In genomic region chrX:102599950-102600579, GRCh38 we compare ENCODE assay signal across 8 cellular contexts. TPM values are rescaled to one million over a fixed set of nuclear protein-coding genes. Genes with fewer than 3 reads are reported as not detected.
A peak's percentile ranks its signal among the peaks of the same experiment; 100 is the strongest.
DNase-seq lines count a peak whose midpoint lies in the region; ATAC-seq lines count a peak whose summit lies in the region.

No MANE protein-coding gene starts in this region.

- H3K36me3 Mint-ChIP-seq in activated T-helper 17 cell treated with anti-CD3 and anti-CD28 coated beads, Interleukin-2, amount 50 U/mL, for 72 hours (ENCODE audit: low read depth): peaks cover 16% of the 10 kb centered on the region

- no peak overlapping the region for H3K27ac ChIP-seq in ACC112 (ENCODE audit: low read depth, low read length)

- peaks cover 20% of the 10 kb centered on the region for H3K79me2 ChIP-seq in ACC112 (ENCODE audit: control insufficient read depth, insufficient read depth, low read length, unreplicated experiment)

- ATAC-seq in GM18867 (IDR thresholded peaks at IDR 0.05; ENCODE audit: unreplicated experiment) (peak; percentile 4), HG03432 (IDR thresholded peaks at IDR 0.05; ENCODE audit: unreplicated experiment) (peak; percentile 9), left ventricle myocardium superior (peak; percentile 33)
- ATAC-seq in activated T-helper 17 cell treated with anti-CD3 and anti-CD28 coated beads, Interleukin-2, amount 50 U/mL, for 72 hours (replicated peaks): peak; percentile 11

- peak overlapping the region; percentile 77 for H2AFZ ChIP-seq in ACC112 (ENCODE audit: low read length, unreplicated experiment)

- intact Hi-C loops in left ventricle myocardium superior (cut with micrococcal nuclease): no loop called here

- H3K36me3 ChIP-seq in ACC112 (ENCODE audit: insufficient read depth, low read length): no peaks in the 10 kb centered on the region

- peak overlapping the region; percentile 98 for H3K4me3 Mint-ChIP-seq in activated T-helper 17 cell treated with anti-CD3 and anti-CD28 coated beads, Interleukin-2, amount 50 U/mL, for 72 hours

- H3K27me3 Mint-ChIP-seq in activated T-helper 17 cell treated with anti-CD3 and anti-CD28 coated beads, Interleukin-2, amount 50 U/mL, for 72 hours: no peaks in the 10 kb centered on the region

- DNase-seq in left ventricle myocardium superior (no peak), renal cortical epithelial cell (ENCODE audit: low read depth) (peak; percentile 40), HK-2 (ENCODE audit: unreplicated experiment) (no peak), DMS153 treated with DMSO at 0.1 percent for 48 hours (lab: John Stamatoyannopoulos, UW; ENCODE audit: unreplicated experiment) (no peak)

- H3K4me1 ChIP-seq in ACC112 (ENCODE audit: control insufficient read depth, insufficient read depth, low read length, unreplicated experiment): no peaks in the 10 kb centered on the region

- H3K27me3 ChIP-seq in ACC112 (ENCODE audit: insufficient read depth, low read length): no peaks in the 10 kb centered on the region

- peaks cover 17% of the 10 kb centered on the region for H3K4me1 Mint-ChIP-seq in activated T-helper 17 cell treated with anti-CD3 and anti-CD28 coated beads, Interleukin-2, amount 50 U/mL, for 72 hours

- peak overlapping the region; percentile 86 for H3K4me3 ChIP-seq in ACC112 (ENCODE audit: low read depth, low read length)

- peak overlapping the region; percentile 99 for H3K27ac Mint-ChIP-seq in activated T-helper 17 cell treated with anti-CD3 and anti-CD28 coated beads, Interleukin-2, amount 50 U/mL, for 72 hours

- H3K9me3 Mint-ChIP-seq in activated T-helper 17 cell treated with anti-CD3 and anti-CD28 coated beads, Interleukin-2, amount 50 U/mL, for 72 hours: no peaks in the 10 kb centered on the region

RNA-seq across cellular contexts. Expression of gene ARMCX5, which starts 0.8 kb away (rescaled TPM):
- total RNA-seq in activated T-helper 17 cell treated with anti-CD3 and anti-CD28 coated beads, Interleukin-2, amount 50 U/mL, for 72 hours: 1 to 10 TPM; 6.4 to 7.9 TPM
- 2.8 TPM for total RNA-seq in left ventricle myocardium superior
- 17.0 and 19.9 TPM in 2 replicates for total RNA-seq in renal cortical epithelial cell

RNA-seq across cellular contexts. Expression of gene GPRASP1, which starts 51.2 kb away (rescaled TPM):
- 1 to 10 TPM; 1.4 to 2.3 TPM for total RNA-seq in activated T-helper 17 cell treated with anti-CD3 and anti-CD28 coated beads, Interleukin-2, amount 50 U/mL, for 72 hours
- total RNA-seq in left ventricle myocardium superior (4.6 TPM), renal cortical epithelial cell (0.35 and 2.5 TPM in 2 replicates)
